2 cellular contexts compared by ENCODE assay signal in the genomic region with DNA sequence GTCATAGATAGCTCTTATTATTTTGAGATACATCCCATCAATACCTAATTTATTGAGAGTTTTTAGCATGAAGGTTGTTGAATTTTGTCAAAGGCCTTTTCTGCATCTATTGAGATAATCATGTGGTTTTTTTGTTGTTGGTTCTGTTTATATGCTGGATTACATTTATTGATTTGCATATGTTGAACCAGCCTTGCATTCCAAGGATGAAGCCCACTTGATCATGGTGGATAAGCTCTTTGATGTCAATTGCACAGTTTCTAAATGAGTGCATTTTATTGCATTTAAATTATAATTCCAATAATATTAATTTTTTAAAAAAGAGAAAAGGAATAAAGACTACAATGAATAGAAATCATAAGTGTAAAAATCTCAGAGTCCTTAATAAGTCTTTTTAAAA. TPM values are rescaled to one million over a fixed set of nuclear protein-coding genes. Genes with fewer than 3 reads are reported as not detected.
"Had no signal": no experiment of that assay in that cellular context is flagged by ENCODE, and none has a peak within 500 bp of the region (broad histone marks: within the 10 kb centered on the region; RNA-seq: fewer than 3 reads in every experiment).

No MANE protein-coding gene starts in this region.

RNA-seq across cellular contexts. Expression of gene TEC, which starts 45.1 kb away (rescaled TPM):
- total RNA-seq: osteocyte had no signal
- polyA plus RNA-seq: neural cell had no signal
